Comparison of ENCODE assay signal across 12 cellular contexts in the genomic region with DNA sequence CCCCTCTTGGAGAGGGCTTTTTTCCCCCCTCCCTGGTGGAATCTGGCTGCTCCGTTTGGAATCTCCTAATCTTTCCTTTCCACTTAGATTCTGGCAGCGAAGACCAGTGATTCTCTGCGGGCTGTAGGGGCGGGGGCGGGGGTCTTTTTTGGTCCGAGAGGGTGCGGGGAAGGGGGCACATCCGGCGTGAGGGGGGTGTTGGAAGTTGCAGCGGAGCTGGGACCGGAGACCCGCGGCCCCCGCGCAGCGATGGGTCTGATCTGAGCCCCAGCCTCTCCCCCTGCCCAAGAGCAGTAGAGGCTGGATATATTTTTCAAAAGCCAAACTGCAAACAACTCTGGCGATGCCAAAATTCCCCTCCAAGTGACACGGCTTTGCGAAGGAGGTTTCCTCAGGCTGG. TPM values are rescaled to one million over a fixed set of nuclear protein-coding genes. Genes with fewer than 3 reads are reported as not detected.
DNase-seq lines count a peak whose midpoint lies in the region; ATAC-seq and TF ChIP-seq lines count a peak whose summit lies in the region.
"Had no signal": no experiment of that assay in that cellular context is flagged by ENCODE, and none has a peak within 500 bp of the region (broad histone marks: within the 10 kb centered on the region; RNA-seq: fewer than 3 reads in every experiment).

No MANE protein-coding gene starts in this region.

- no peaks in the 10 kb centered on the region for H3K27me3 ChIP-seq in right cardiac atrium (ENCODE audit: control insufficient read depth, insufficient read depth)
- no peaks in the 10 kb centered on the region for H3K27me3 ChIP-seq in ovary

- H3K4me3 ChIP-seq in WI38 (ENCODE audit: low read depth, low read length) (peak overlapping the region; percentile 52), right cardiac atrium (ENCODE audit: low read length) (peak overlapping the region; percentile 55), ovary (no peak overlapping the region)

- TF ChIP-seq CTCF in WI38 (IDR thresholded peaks at IDR 0.05; ENCODE audit: low read depth, low read length): no peak
- no peak for TF ChIP-seq CTCF in ovary (IDR thresholded peaks at IDR 0.05)

- ATAC-seq in right cardiac atrium (peak in 1 of 2 donors; percentile 18), GM19328 (IDR thresholded peaks at IDR 0.05; ENCODE audit: unreplicated experiment) (no peak)
- ATAC-seq: T-helper 17 cell had no signal

- under 1% methylated on average over 19 of the region's 19 CpGs for WGBS in right cardiac atrium
- 1 to 2% (median 1%) methylated on average over 17 to 19 of the region's 19 CpGs for WGBS in ovary, 3 donors

- DNase-seq in Daoy (ENCODE audit: low read depth) (peak; percentile 1), right cardiac atrium (peak in 2 of 3 donors; percentile 30 to 37), putamen (ENCODE audit: low spot score) (peak; percentile 6), T-helper 9 cell (no peak), NCI-H526 treated with DMSO at 0.1 percent for 48 hours (lab: John Stamatoyannopoulos, UW) (no peak), ovary (no peak)
- DNase-seq: activated T-cell treated with anti-CD3 and anti-CD28 coated beads, Interleukin-2, amount 50 U/mL, for 24 hours; CD4-positive, alpha-beta T cell; NCI-H226; T-helper 17 cell had no signal

- H3K4me1 ChIP-seq in right cardiac atrium (ENCODE audit: control insufficient read depth, insufficient read depth, low read length) (no peaks in the 10 kb centered on the region), ovary (ENCODE audit: insufficient read depth) (peaks cover 7% of the 10 kb centered on the region)

- no peaks in the 10 kb centered on the region for H3K9me3 ChIP-seq in right cardiac atrium (ENCODE audit: control insufficient read depth, low read length)
- H3K9me3 ChIP-seq in ovary: no peaks in the 10 kb centered on the region

- H3K27ac ChIP-seq in right cardiac atrium (ENCODE audit: low read length): no peak overlapping the region
- H3K27ac ChIP-seq in ovary: no peak overlapping the region

- no peak for TF ChIP-seq EP300 in ovary (IDR thresholded peaks at IDR 0.05)

- no peak for TF ChIP-seq POLR2A in ovary (IDR thresholded peaks at IDR 0.05)

- intact Hi-C loops in right cardiac atrium (cut with DNase I) (no loop called here), ovary (cut with DNase I) (no loop called here)

- H3K36me3 ChIP-seq in ovary: no peaks in the 10 kb centered on the region

RNA-seq across cellular contexts. Expression of a gene that starts 0.3 kb away (rescaled TPM):
- 1.1 and 3.5 TPM in 2 replicates for total RNA-seq in Daoy (2014; rRNA removed; shearing (Covaris generic))
- 1 to 10 TPM in 1 of 4 donors, under 1 TPM in 3; 0.17 to 1.0 (median 0.59) TPM for total RNA-seq in right cardiac atrium
- polyA plus RNA-seq in right cardiac atrium: 0.09 TPM
- total RNA-seq in ovary: 1 to 10 TPM; 1.4 to 4.5 (median 2.6) TPM
- 1 to 10 TPM in 1 of 2 donors, under 1 TPM in 1; 0.65 to 6.8 TPM for polyA plus RNA-seq in ovary
- total RNA-seq: CD4-positive, alpha-beta T cell; T-helper 17 cell had no signal

Comparison
In these comparisons a context has a peak if more than half of its experiments do, and no peak if none do; other contexts are left out.
1. DNase-seq: peak in Daoy (single experiment), right cardiac atrium (2 of 3) and putamen (single experiment); none in T-helper 9 cell (single experiment), NCI-H526 treated with DMSO at 0.1 percent for 48 hours (single experiment) and ovary (0 of 5).